In the genomic region with DNA sequence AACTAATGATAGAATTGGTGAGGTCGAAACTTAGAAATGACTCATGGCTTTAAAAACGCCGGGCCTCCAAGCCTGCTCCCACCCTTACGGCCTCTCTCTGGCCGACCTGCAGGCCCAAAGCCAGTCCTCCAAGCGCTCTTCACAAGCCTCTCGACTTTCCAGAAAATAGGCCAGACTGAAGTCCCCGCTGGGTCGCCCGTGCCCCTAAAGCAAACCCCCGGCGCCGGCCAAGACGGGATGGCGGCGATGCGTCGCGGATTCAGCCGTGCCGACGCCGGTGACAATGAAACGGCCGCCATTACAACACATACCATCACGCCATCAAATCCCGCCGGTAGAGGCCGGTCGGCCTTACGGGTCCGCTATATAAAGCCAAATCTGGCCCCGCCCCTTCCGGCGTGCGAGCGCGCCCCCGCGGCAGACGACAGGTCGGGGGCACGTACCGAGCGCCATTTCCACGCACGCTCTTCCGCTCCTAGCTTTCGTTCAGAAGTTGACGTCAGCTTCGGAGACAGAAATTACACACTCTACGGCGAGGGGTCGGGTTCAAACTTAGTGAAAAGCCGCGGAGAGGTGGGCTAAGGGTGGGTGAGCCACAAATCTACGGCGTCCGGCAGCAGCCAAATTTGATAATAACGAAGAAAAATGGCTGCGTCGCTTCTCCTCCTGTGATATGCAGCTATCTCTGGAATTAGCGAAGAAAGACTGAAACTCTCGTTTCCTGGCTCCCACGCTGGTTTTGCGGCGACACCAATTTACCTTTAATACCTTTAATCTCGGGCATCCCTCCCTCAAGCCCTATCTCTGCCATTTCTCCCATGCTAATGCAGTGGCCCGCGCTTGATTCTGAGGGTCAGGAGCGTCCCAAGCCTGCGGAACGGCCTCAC, we compare ENCODE assay signal across 1 cellular context.
TF ChIP-seq lines count a peak whose summit lies in the region.

A gene (minus strand): TSS at position 340 of the 887 bp plus-strand sequence. CDS start 26 bp downstream, at position 314.

TF ChIP-seq in HEK293, 187 proteins besides CTCF, POLR2A, EP300 and RAD21 (continued from another document and continues in another):
- TF ChIP-seq, protein P1, sequence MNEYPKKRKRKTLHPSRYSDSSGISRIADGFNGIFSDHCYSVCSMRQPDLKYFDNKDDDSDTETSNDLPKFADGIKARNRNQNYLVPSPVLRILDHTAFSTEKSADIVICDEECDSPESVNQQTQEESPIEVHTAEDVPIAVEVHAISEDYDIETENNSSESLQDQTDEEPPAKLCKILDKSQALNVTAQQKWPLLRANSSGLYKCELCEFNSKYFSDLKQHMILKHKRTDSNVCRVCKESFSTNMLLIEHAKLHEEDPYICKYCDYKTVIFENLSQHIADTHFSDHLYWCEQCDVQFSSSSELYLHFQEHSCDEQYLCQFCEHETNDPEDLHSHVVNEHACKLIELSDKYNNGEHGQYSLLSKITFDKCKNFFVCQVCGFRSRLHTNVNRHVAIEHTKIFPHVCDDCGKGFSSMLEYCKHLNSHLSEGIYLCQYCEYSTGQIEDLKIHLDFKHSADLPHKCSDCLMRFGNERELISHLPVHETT (tag by site-specific recombination; IDR thresholded peaks at IDR 0.05), result peak; percentile 78
- TF ChIP-seq ZNF391 (tag by site-specific recombination; IDR thresholded peaks at IDR 0.05; ENCODE audit: borderline replicate concordance, low read depth) (peak; percentile 91; the same call in 1 of the 2 replicates), HOXD13 (CRISPR knock-in tag; IDR thresholded peaks at IDR 0.05; ENCODE audit: borderline replicate concordance) (no peak), ZNF626 (tag by site-specific recombination; IDR thresholded peaks at IDR 0.05) (no peak), ZNF175 (tag by site-specific recombination; IDR thresholded peaks at IDR 0.05) (no peak), SP2 (tag by site-specific recombination; IDR thresholded peaks at IDR 0.05) (peak; percentile 86), ZNF596 (tag by site-specific recombination; IDR thresholded peaks at IDR 0.05) (0 out of 2 replicates have a peak, but pooled peaks have one; percentile 38), KLF10 (tag by site-specific recombination; IDR thresholded peaks at IDR 0.05) (peak; percentile 77; the same call in 1 of the 2 replicates), OVOL3 (tag by site-specific recombination; IDR thresholded peaks at IDR 0.05) (peak; percentile 67; the same call in 1 of the 2 replicates), ZNF366 (tag by site-specific recombination; conservative IDR thresholded peaks at IDR 0.05) (peak; percentile 42; the same call in 1 of the 2 replicates), ZNF37A (tag by site-specific recombination; IDR thresholded peaks at IDR 0.05) (no peak), ZNF121 (tag by site-specific recombination; IDR thresholded peaks at IDR 0.05) (no peak), ZNF776 (tag by site-specific recombination; IDR thresholded peaks at IDR 0.05; ENCODE audit: borderline replicate concordance) (no peak), ZNF174 (tag by site-specific recombination; IDR thresholded peaks at IDR 0.05) (no peak), ZNF221 (tag by site-specific recombination; IDR thresholded peaks at IDR 0.05; ENCODE audit: borderline replicate concordance) (no peak; the same call in 1 of the 2 replicates), ZBTB8A (tag by site-specific recombination; IDR thresholded peaks at IDR 0.05) (peak; percentile 54), ZNF433 (tag by site-specific recombination; IDR thresholded peaks at IDR 0.05; ENCODE audit: low read depth) (no peak), MEIS1 (CRISPR knock-in tag; IDR thresholded peaks at IDR 0.05; ENCODE audit: borderline replicate concordance) (no peak)
- TF ChIP-seq, protein P2, sequence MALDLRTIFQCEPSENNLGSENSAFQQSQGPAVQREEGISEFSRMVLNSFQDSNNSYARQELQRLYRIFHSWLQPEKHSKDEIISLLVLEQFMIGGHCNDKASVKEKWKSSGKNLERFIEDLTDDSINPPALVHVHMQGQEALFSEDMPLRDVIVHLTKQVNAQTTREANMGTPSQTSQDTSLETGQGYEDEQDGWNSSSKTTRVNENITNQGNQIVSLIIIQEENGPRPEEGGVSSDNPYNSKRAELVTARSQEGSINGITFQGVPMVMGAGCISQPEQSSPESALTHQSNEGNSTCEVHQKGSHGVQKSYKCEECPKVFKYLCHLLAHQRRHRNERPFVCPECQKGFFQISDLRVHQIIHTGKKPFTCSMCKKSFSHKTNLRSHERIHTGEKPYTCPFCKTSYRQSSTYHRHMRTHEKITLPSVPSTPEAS (tag by site-specific recombination; IDR thresholded peaks at IDR 0.05), result peak; percentile 71
- TF ChIP-seq, protein P3, sequence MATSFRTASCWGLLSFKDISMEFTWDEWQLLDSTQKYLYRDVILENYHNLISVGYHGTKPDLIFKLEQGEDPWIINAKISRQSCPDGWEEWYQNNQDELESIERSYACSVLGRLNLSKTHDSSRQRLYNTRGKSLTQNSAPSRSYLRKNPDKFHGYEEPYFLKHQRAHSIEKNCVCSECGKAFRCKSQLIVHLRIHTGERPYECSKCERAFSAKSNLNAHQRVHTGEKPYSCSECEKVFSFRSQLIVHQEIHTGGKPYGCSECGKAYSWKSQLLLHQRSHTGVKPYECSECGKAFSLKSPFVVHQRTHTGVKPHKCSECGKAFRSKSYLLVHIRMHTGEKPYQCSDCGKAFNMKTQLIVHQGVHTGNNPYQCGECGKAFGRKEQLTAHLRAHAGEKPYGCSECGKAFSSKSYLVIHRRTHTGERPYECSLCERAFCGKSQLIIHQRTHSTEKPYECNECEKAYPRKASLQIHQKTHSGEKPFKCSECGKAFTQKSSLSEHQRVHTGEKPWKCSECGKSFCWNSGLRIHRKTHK (tag by site-specific recombination; IDR thresholded peaks at IDR 0.05), result no peak
- TF ChIP-seq, protein P4, sequence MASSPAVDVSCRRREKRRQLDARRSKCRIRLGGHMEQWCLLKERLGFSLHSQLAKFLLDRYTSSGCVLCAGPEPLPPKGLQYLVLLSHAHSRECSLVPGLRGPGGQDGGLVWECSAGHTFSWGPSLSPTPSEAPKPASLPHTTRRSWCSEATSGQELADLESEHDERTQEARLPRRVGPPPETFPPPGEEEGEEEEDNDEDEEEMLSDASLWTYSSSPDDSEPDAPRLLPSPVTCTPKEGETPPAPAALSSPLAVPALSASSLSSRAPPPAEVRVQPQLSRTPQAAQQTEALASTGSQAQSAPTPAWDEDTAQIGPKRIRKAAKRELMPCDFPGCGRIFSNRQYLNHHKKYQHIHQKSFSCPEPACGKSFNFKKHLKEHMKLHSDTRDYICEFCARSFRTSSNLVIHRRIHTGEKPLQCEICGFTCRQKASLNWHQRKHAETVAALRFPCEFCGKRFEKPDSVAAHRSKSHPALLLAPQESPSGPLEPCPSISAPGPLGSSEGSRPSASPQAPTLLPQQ (tag by site-specific recombination; IDR thresholded peaks at IDR 0.05), result peak; percentile 73
- TF ChIP-seq, protein P5, sequence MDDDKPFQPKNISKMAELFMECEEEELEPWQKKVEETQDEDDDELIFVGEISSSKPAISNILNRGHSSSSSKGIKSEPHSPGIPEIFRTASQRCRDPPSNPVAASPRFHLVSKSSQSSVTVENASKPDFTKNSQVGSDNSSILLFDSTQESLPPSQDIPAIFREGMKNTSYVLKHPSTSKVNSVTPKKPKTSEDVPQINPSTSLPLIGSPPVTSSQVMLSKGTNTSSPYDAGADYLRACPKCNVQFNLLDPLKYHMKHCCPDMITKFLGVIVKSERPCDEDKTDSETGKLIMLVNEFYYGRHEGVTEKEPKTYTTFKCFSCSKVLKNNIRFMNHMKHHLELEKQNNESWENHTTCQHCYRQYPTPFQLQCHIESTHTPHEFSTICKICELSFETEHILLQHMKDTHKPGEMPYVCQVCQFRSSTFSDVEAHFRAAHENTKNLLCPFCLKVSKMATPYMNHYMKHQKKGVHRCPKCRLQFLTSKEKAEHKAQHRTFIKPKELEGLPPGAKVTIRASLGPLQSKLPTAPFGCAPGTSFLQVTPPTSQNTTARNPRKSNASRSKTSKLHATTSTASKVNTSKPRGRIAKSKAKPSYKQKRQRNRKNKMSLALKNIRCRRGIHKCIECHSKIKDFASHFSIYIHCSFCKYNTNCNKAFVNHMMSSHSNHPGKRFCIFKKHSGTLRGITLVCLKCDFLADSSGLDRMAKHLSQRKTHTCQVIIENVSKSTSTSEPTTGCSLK (tag by site-specific recombination; IDR thresholded peaks at IDR 0.05), result no peak
- TF ChIP-seq, protein P6, sequence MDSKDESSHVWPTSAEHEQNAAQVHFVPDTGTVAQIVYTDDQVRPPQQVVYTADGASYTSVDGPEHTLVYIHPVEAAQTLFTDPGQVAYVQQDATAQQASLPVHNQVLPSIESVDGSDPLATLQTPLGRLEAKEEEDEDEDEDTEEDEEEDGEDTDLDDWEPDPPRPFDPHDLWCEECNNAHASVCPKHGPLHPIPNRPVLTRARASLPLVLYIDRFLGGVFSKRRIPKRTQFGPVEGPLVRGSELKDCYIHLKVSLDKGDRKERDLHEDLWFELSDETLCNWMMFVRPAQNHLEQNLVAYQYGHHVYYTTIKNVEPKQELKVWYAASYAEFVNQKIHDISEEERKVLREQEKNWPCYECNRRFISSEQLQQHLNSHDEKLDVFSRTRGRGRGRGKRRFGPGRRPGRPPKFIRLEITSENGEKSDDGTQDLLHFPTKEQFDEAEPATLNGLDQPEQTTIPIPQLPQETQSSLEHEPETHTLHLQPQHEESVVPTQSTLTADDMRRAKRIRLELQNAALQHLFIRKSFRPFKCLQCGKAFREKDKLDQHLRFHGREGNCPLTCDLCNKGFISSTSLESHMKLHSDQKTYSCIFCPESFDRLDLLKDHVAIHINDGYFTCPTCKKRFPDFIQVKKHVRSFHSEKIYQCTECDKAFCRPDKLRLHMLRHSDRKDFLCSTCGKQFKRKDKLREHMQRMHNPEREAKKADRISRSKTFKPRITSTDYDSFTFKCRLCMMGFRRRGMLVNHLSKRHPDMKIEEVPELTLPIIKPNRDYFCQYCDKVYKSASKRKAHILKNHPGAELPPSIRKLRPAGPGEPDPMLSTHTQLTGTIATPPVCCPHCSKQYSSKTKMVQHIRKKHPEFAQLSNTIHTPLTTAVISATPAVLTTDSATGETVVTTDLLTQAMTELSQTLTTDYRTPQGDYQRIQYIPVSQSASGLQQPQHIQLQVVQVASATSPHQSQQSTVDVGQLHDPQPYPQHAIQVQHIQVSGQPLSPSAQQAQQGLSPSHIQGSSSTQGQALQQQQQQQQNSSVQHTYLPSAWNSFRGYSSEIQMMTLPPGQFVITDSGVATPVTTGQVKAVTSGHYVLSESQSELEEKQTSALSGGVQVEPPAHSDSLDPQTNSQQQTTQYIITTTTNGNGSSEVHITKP (tag by site-specific recombination; IDR thresholded peaks at IDR 0.05), result peak; percentile 40; the same call in 1 of the 2 replicates
- TF ChIP-seq, protein P7, sequence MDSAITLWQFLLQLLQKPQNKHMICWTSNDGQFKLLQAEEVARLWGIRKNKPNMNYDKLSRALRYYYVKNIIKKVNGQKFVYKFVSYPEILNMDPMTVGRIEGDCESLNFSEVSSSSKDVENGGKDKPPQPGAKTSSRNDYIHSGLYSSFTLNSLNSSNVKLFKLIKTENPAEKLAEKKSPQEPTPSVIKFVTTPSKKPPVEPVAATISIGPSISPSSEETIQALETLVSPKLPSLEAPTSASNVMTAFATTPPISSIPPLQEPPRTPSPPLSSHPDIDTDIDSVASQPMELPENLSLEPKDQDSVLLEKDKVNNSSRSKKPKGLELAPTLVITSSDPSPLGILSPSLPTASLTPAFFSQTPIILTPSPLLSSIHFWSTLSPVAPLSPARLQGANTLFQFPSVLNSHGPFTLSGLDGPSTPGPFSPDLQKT (IDR thresholded peaks at IDR 0.05; ENCODE audit: borderline replicate concordance, low read depth, low read length), result no peak; the same call in 1 of the 2 replicates
- TF ChIP-seq, protein P8, sequence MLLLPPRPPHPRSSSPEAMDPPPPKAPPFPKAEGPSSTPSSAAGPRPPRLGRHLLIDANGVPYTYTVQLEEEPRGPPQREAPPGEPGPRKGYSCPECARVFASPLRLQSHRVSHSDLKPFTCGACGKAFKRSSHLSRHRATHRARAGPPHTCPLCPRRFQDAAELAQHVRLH (tag by site-specific recombination; IDR thresholded peaks at IDR 0.05), result no peak
- TF ChIP-seq, protein P9, sequence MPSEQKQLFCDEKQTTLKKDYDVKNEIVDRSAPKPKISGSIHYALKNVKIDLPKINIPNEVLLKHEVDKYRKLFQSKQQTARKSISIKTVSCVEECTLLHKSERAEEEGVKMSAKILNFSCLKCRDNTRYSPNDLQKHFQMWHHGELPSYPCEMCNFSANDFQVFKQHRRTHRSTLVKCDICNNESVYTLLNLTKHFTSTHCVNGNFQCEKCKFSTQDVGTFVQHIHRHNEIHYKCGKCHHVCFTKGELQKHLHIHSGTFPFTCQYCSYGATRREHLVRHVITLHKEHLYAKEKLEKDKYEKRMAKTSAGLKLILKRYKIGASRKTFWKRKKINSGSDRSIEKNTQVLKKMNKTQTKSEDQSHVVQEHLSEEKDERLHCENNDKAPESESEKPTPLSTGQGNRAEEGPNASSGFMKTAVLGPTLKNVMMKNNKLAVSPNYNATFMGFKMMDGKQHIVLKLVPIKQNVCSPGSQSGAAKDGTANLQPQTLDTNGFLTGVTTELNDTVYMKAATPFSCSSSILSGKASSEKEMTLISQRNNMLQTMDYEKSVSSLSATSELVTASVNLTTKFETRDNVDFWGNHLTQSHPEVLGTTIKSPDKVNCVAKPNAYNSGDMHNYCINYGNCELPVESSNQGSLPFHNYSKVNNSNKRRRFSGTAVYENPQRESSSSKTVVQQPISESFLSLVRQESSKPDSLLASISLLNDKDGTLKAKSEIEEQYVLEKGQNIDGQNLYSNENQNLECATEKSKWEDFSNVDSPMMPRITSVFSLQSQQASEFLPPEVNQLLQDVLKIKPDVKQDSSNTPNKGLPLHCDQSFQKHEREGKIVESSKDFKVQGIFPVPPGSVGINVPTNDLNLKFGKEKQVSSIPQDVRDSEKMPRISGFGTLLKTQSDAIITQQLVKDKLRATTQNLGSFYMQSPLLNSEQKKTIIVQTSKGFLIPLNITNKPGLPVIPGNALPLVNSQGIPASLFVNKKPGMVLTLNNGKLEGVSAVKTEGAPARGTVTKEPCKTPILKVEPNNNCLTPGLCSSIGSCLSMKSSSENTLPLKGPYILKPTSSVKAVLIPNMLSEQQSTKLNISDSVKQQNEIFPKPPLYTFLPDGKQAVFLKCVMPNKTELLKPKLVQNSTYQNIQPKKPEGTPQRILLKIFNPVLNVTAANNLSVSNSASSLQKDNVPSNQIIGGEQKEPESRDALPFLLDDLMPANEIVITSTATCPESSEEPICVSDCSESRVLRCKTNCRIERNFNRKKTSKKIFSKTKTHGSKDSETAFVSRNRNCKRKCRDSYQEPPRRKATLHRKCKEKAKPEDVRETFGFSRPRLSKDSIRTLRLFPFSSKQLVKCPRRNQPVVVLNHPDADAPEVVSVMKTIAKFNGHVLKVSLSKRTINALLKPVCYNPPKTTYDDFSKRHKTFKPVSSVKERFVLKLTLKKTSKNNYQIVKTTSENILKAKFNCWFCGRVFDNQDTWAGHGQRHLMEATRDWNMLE (tag by site-specific recombination; conservative IDR thresholded peaks at IDR 0.05; ENCODE audit: low read depth), result peak; percentile 62
